Comparison of ENCODE assay signal across 24 cellular contexts in the genomic region with DNA sequence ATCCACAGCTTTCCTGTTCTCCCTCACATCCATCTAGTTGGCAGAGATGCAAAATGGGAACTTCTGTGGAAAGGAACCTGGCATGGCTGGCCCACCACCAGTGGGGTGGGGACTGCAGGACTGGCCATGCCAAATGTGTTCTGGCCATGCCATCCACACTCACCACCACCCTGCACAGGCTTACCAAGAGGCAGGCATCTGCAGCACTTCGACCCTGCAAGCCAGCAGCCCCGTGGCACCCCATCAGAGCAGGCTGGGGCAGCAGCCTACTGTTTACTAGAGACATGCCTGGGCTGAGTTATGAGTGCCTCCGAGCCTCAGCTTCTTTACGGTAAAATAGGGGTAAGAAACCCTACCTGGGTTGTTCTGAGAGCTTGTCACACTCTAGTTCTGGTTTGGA.
DNase-seq lines count a peak whose midpoint lies in the region; ATAC-seq, FAIRE-seq and TF ChIP-seq lines count a peak whose summit lies in the region.
"Had no signal": no experiment of that assay in that cellular context is flagged by ENCODE, and none has a peak within 500 bp of the region (broad histone marks: within the 10 kb centered on the region; RNA-seq: fewer than 3 reads in every experiment).

No MANE protein-coding gene starts in this region.

- WGBS in K562 (ENCODE audit: insufficient coverage, low coverage, missing lambda C conversion rate), result 1% methylated on average over 4 of the region's 4 CpGs

- no peaks in the 10 kb centered on the region for H3K9me1 ChIP-seq in K562 (ENCODE audit: control insufficient read depth, insufficient read depth, low read length)

- no peak for FAIRE-seq in K562 (lab: Jason Lieb, UNC)
- FAIRE-seq: A549, D721Med, GM12878, GM12892, GM19239 had no signal

- no peaks in the 10 kb centered on the region for H3K4me1 ChIP-seq in K562 (replicated peaks in 1 of 2; ENCODE audit: control insufficient read depth in 2 of 2, insufficient read depth in 2 of 2, low read length in 2 of 2)
- H3K4me1 ChIP-seq: A549; BLaER1 treated with 17β-estradiol and CSF1 and Interleukin-3, amounts not matched to agents 10 nM and 100 nM; Caco-2 had no signal

- H3K9me3 ChIP-seq in K562 (replicated peaks; ENCODE audit: control insufficient read depth, insufficient read depth, low read depth, low read length), result no peaks in the 10 kb centered on the region
- H3K9me3 ChIP-seq: A549; BLaER1 treated with 17β-estradiol and CSF1 and Interleukin-3, amounts not matched to agents 10 nM and 100 nM; Caco-2 had no signal

- H3K4me3 Mint-ChIP-seq in stimulated activated effector memory CD8-positive, alpha-beta T cell treated with anti-CD3 and anti-CD28 coated beads, Interleukin-12 subunit alpha, Interleukin-12 subunit beta, amount 100 ng/mL, for 72 hours, result no peak overlapping the region
- H3K4me3 Mint-ChIP-seq: B cell; CD4-positive, alpha-beta T cell; CD8-positive, alpha-beta T cell had no signal

- no peaks in the 10 kb centered on the region for H3K36me3 ChIP-seq in K562 (ENCODE audit: control insufficient read depth, insufficient read depth, low read length)
- H3K36me3 ChIP-seq: BLaER1 treated with 17β-estradiol and CSF1 and Interleukin-3, amounts not matched to agents 10 nM and 100 nM had no signal

- no peaks in the 10 kb centered on the region for H3K9me3 Mint-ChIP-seq in stimulated activated effector memory CD8-positive, alpha-beta T cell treated with anti-CD3 and anti-CD28 coated beads, Interleukin-12 subunit alpha, Interleukin-12 subunit beta, amount 100 ng/mL, for 72 hours
- H3K9me3 Mint-ChIP-seq: CD4-positive, alpha-beta T cell; CD8-positive, alpha-beta T cell had no signal

- no peak overlapping the region for H3K27ac Mint-ChIP-seq in stimulated activated effector memory CD8-positive, alpha-beta T cell treated with anti-CD3 and anti-CD28 coated beads, Interleukin-12 subunit alpha, Interleukin-12 subunit beta, amount 100 ng/mL, for 72 hours
- H3K27ac Mint-ChIP-seq: B cell; CD4-positive, alpha-beta T cell; CD8-positive, alpha-beta T cell had no signal

- POLR2A ChIA-PET in K562 (lab: Yijun Ruan, JAX), result interaction anchor here (0.6 to 1.2 kb wide), 2 partner anchors 20 to 45 kb away, joined by 3 to 4 read pairs; no protein-coding TSS in a partner anchor

- no peak overlapping the region; a peak in 1 of 4 replicates for H3K9ac ChIP-seq in K562 (ENCODE audit: insufficient read depth in 1 of 2, low read depth in 2 of 2, low read length in 2 of 2)
- H3K9ac ChIP-seq: BLaER1 treated with 17β-estradiol and CSF1 and Interleukin-3, amounts not matched to agents 10 nM and 100 nM had no signal

- H2AFZ ChIP-seq in K562 (ENCODE audit: low read depth, low read length), result no peak overlapping the region

- no peak overlapping the region for H3K4me2 ChIP-seq in K562 (ENCODE audit: insufficient read depth, low read length)
- H3K4me2 ChIP-seq: A549; BLaER1 treated with 17β-estradiol and CSF1 and Interleukin-3, amounts not matched to agents 10 nM and 100 nM had no signal

- no peaks in the 10 kb centered on the region for H3K4me1 Mint-ChIP-seq in stimulated activated effector memory CD8-positive, alpha-beta T cell treated with anti-CD3 and anti-CD28 coated beads, Interleukin-12 subunit alpha, Interleukin-12 subunit beta, amount 100 ng/mL, for 72 hours
- H3K4me1 Mint-ChIP-seq: B cell had no signal

- peak; percentile 50 for DNase-seq in Right ventricle myocardium inferior (ENCODE audit: missing footprints)
- DNase-seq in left cardiac atrium, result no peak
- no peak for DNase-seq in K562 (ENCODE audit: extremely low read depth in 1 of 4, low spot score in 3 of 4)
- DNase-seq in stimulated activated effector memory CD8-positive, alpha-beta T cell treated with anti-CD3 and anti-CD28 coated beads, Interleukin-12 subunit alpha, Interleukin-12 subunit beta, amount 100 ng/mL, for 72 hours (ENCODE audit: low spot score in 2 of 2), result no peak
- no peak for DNase-seq in GM13977 (ENCODE audit: low spot score)
- DNase-seq in NCI-H1048 (lab: John Stamatoyannopoulos, UW), result no peak
- DNase-seq: AML-193; Caco-2; Calu3; CD4-positive, alpha-beta T cell; CD8-positive, alpha-beta T cell; DMS53; DND-41; EL; GDM1 had no signal

- CTCF ChIA-PET in K562 (lab: Yijun Ruan, JAX; ENCODE audit: low intra/inter-chr PET ratio), result no interaction called here

- no peak overlapping the region for H3K27ac ChIP-seq in K562 (ENCODE audit: extremely low read depth, low read depth, low read length)
- H3K27ac ChIP-seq: 22Rv1; A549; BLaER1 treated with 17β-estradiol and CSF1 and Interleukin-3, amounts not matched to agents 10 nM and 100 nM; C4-2B had no signal

- no peak for TF ChIP-seq EP300 in K562 (IDR thresholded peaks at IDR 0.05; ENCODE audit: low read length)

- intact Hi-C loops in Right ventricle myocardium inferior (cut with DNase I), result no loop called here
- intact Hi-C loops in left cardiac atrium (cut with DNase I), result no loop called here
- intact Hi-C loops in K562 (cut with micrococcal nuclease), result no loop called here

- no peak for TF ChIP-seq RAD21 in K562 (CRISPR knock-in tag; conservative IDR thresholded peaks at IDR 0.05 in 1 of 2, IDR thresholded peaks at IDR 0.05 in 1 of 2)

- no peak for TF ChIP-seq POLR2A in K562 (conservative IDR thresholded peaks at IDR 0.05)

- no peaks in the 10 kb centered on the region for H3K36me3 Mint-ChIP-seq in stimulated activated effector memory CD8-positive, alpha-beta T cell treated with anti-CD3 and anti-CD28 coated beads, Interleukin-12 subunit alpha, Interleukin-12 subunit beta, amount 100 ng/mL, for 72 hours
- H3K36me3 Mint-ChIP-seq: CD8-positive, alpha-beta T cell had no signal

- TF ChIP-seq CTCF in K562 (IDR thresholded peaks at IDR 0.05 in 2 of 3, conservative IDR thresholded peaks at IDR 0.05 in 1 of 3; ENCODE audit: insufficient read depth in 2 of 3, low read depth in 1 of 3, low read length in 3 of 3), result no peak
- no peak for TF ChIP-seq CTCF in GM13977 (IDR thresholded peaks at IDR 0.05; ENCODE audit: extremely low read depth, insufficient read depth, missing control alignments)

- peaks cover 3% of the 10 kb centered on the region; the same call in 1 of the 2 replicates for H4K20me1 ChIP-seq in K562 (replicated peaks; ENCODE audit: control insufficient read depth, insufficient read depth, low read length)

- H3K27me3 ChIP-seq in K562 (ENCODE audit: control insufficient read depth in 2 of 2, insufficient read depth in 2 of 2, low read length in 2 of 2), result peaks cover 0 to 18% of the 10 kb centered on the region in 2 experiments; a peak in 3 of 5 replicates
- H3K27me3 ChIP-seq: BLaER1 treated with 17β-estradiol and CSF1 and Interleukin-3, amounts not matched to agents 10 nM and 100 nM had no signal

- ATAC-seq in Right ventricle myocardium inferior, result no peak
- ATAC-seq in left cardiac atrium, result no peak
- ATAC-seq in K562, result no peak
- peak; percentile 27 for ATAC-seq in stimulated activated effector memory CD8-positive, alpha-beta T cell treated with anti-CD3 and anti-CD28 coated beads, Interleukin-12 subunit alpha, Interleukin-12 subunit beta, amount 100 ng/mL, for 72 hours
- ATAC-seq: A549; CD8-positive, alpha-beta T cell; GM12878 had no signal

- no peaks in the 10 kb centered on the region for H3K79me2 ChIP-seq in K562 (ENCODE audit: control insufficient read depth, insufficient read depth, low read length)

- no peak overlapping the region for H3K4me3 ChIP-seq in K562
- H3K4me3 ChIP-seq: A549; BLaER1 treated with 17β-estradiol and CSF1 and Interleukin-3, amounts not matched to agents 10 nM and 100 nM; GM12878 had no signal

- no TSS peak for BruUV-seq in K562 (replicated peaks; lab: Mats Ljungman, UMichigan)

- in situ Hi-C loops in K562 (cut with MboI), result no loop called here
- in situ Hi-C loops in GM13977 (cut with MboI; ENCODE audit: low pct_unique_long_range_greater_than_20kb, low sequenced_read_pairs, unreplicated experiment), result no loop called here

TF ChIP-seq in K562, 482 proteins besides CTCF, POLR2A, EP300 and RAD21 (continues in another document):
- TF ChIP-seq TRIM28 (IDR thresholded peaks at IDR 0.05) (no peak), SMAD1 (IDR thresholded peaks at IDR 0.05; ENCODE audit: low read depth, low read length, partially characterized antibody) (no peak), POU5F1 (IDR thresholded peaks at IDR 0.05; ENCODE audit: borderline replicate concordance, low read depth, low read length, partially characterized antibody) (no peak), ZNF696 (CRISPR knock-in tag; conservative IDR thresholded peaks at IDR 0.05) (no peak)
- TF ChIP-seq, protein P1, sequence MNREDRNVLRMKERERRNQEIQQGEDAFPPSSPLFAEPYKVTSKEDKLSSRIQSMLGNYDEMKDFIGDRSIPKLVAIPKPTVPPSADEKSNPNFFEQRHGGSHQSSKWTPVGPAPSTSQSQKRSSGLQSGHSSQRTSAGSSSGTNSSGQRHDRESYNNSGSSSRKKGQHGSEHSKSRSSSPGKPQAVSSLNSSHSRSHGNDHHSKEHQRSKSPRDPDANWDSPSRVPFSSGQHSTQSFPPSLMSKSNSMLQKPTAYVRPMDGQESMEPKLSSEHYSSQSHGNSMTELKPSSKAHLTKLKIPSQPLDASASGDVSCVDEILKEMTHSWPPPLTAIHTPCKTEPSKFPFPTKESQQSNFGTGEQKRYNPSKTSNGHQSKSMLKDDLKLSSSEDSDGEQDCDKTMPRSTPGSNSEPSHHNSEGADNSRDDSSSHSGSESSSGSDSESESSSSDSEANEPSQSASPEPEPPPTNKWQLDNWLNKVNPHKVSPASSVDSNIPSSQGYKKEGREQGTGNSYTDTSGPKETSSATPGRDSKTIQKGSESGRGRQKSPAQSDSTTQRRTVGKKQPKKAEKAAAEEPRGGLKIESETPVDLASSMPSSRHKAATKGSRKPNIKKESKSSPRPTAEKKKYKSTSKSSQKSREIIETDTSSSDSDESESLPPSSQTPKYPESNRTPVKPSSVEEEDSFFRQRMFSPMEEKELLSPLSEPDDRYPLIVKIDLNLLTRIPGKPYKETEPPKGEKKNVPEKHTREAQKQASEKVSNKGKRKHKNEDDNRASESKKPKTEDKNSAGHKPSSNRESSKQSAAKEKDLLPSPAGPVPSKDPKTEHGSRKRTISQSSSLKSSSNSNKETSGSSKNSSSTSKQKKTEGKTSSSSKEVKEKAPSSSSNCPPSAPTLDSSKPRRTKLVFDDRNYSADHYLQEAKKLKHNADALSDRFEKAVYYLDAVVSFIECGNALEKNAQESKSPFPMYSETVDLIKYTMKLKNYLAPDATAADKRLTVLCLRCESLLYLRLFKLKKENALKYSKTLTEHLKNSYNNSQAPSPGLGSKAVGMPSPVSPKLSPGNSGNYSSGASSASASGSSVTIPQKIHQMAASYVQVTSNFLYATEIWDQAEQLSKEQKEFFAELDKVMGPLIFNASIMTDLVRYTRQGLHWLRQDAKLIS (CRISPR knock-in tag; IDR thresholded peaks at IDR 0.05), result no peak
